In genomic region chr4:17636696-17637351, GRCh38 we compare ENCODE assay signal across 8 cellular contexts. TPM values are rescaled to one million over a fixed set of nuclear protein-coding genes. Genes with fewer than 3 reads are reported as not detected.
DNase-seq lines count a peak whose midpoint lies in the region; ATAC-seq and TF ChIP-seq lines count a peak whose summit lies in the region.

No MANE protein-coding gene starts in this region.

- H3K4me1 Mint-ChIP-seq in CD14-positive monocyte, result peaks cover 3% of the 10 kb centered on the region
- no peaks in the 10 kb centered on the region for H3K4me1 Mint-ChIP-seq in effector memory CD8-positive, alpha-beta T cell (ENCODE audit: low read depth in 2 of 2)

- peaks cover 0 to 5% (median 3%) of the 10 kb centered on the region in 7 donors for H3K9me3 Mint-ChIP-seq in CD14-positive monocyte
- no peaks in the 10 kb centered on the region for H3K9me3 Mint-ChIP-seq in effector memory CD8-positive, alpha-beta T cell

- H3K4me2 ChIP-seq in mesendoderm (ENCODE audit: low read length), result no peak overlapping the region

- H2BK120ac ChIP-seq in mesendoderm (ENCODE audit: low read depth, low read length), result no peak overlapping the region

- peak; percentile 69 for DNase-seq in CD14-positive monocyte (ENCODE audit: low spot score)
- peak; percentile 43 for DNase-seq in GM19240 (ENCODE audit: insufficient read length, low spot score)
- peak; percentile 7 for DNase-seq in NCI-H748 treated with DMSO at 0.1 percent for 48 hours (lab: John Stamatoyannopoulos, UW)
- DNase-seq in activated CD8-positive, alpha-beta memory T cell treated with anti-CD3 and anti-CD28 coated beads for 24 hours, result peak; percentile 88
- peak; percentile 61 to 66 (median 64) for DNase-seq in effector memory CD8-positive, alpha-beta T cell
- peak; percentile 88 for DNase-seq in mesendoderm
- DNase-seq in stimulated activated CD8-positive, alpha-beta memory T cell treated with anti-CD3 and anti-CD28 coated beads, Interleukin-2, amount 100 ng/mL, for 1 hour (ENCODE audit: low read depth in 2 of 2), result peak; percentile 25 to 53

- H3K27ac Mint-ChIP-seq in CD14-positive monocyte, result peak overlapping the region in 1 of 7 donors; percentile 77
- peak overlapping the region in 1 of 2 donors; percentile 44 for H3K27ac Mint-ChIP-seq in effector memory CD8-positive, alpha-beta T cell

- no peak overlapping the region for H3K56ac ChIP-seq in mesendoderm (ENCODE audit: low read length)

- H3K4me1 ChIP-seq in mesendoderm (ENCODE audit: control insufficient read depth, low read depth, low read length), result no peaks in the 10 kb centered on the region

- H2BK15ac ChIP-seq in mesendoderm (replicated peaks; ENCODE audit: low read depth), result no peak overlapping the region

- H4K5ac ChIP-seq in mesendoderm (ENCODE audit: low read length), result no peak overlapping the region

- peak; percentile 96 for TF ChIP-seq CTCF in CD14-positive monocyte (IDR thresholded peaks at IDR 0.05)

- H3K79me2 ChIP-seq in mesendoderm (ENCODE audit: control insufficient read depth, insufficient read depth, low read length), result no peaks in the 10 kb centered on the region

- H3K18ac ChIP-seq in mesendoderm (ENCODE audit: low read length), result no peak overlapping the region

- no peak overlapping the region for H2BK5ac ChIP-seq in mesendoderm (ENCODE audit: low read length)

- H3K23ac ChIP-seq in mesendoderm (ENCODE audit: low read length), result no peak overlapping the region

- H3K4me3 ChIP-seq in mesendoderm (ENCODE audit: low read length), result no peak overlapping the region

- H3K27me3 Mint-ChIP-seq in CD14-positive monocyte (ENCODE audit: low read depth in 3 of 3), result no peaks in the 10 kb centered on the region
- H3K27me3 Mint-ChIP-seq in effector memory CD8-positive, alpha-beta T cell, result no peaks in the 10 kb centered on the region

- no peaks in the 10 kb centered on the region for H3K27me3 ChIP-seq in mesendoderm (ENCODE audit: insufficient read depth, low read length, poor library complexity)

- H3K27ac ChIP-seq in mesendoderm (ENCODE audit: low read depth, low read length), result no peak overlapping the region

- no CpG with 5 or more reads among the region's 30 CpGs for WGBS in mesendoderm (ENCODE audit: extremely low coverage, insufficient coverage, low lambda C conversion rate)

- intact Hi-C loops in CD14-positive monocyte (cut with micrococcal nuclease), result loop anchor here (2.0 kb wide), 1 partner anchor 88 kb away; no protein-coding TSS in a partner anchor

- H3K36me3 ChIP-seq in mesendoderm (ENCODE audit: control insufficient read depth, insufficient read depth, low read length), result peaks cover 5% of the 10 kb centered on the region

- H4K8ac ChIP-seq in mesendoderm (ENCODE audit: low read depth, low read length), result no peak overlapping the region

- H2AK5ac ChIP-seq in mesendoderm (ENCODE audit: low read length), result no peak overlapping the region

- peaks cover 48 to 60% of the 10 kb centered on the region in 2 donors for H3K36me3 Mint-ChIP-seq in CD14-positive monocyte
- H3K36me3 Mint-ChIP-seq in effector memory CD8-positive, alpha-beta T cell (ENCODE audit: insufficient read depth), result peaks cover 39% of the 10 kb centered on the region

- H3K4ac ChIP-seq in mesendoderm (ENCODE audit: low read depth, low read length), result no peak overlapping the region

- no peak overlapping the region for H3K4me3 Mint-ChIP-seq in CD14-positive monocyte
- no peak overlapping the region for H3K4me3 Mint-ChIP-seq in effector memory CD8-positive, alpha-beta T cell

- H3K79me1 ChIP-seq in mesendoderm (ENCODE audit: low read length), result no peaks in the 10 kb centered on the region

- peak; percentile 89 for ATAC-seq in HG03342 (IDR thresholded peaks at IDR 0.05; ENCODE audit: unreplicated experiment)
- ATAC-seq in effector memory CD8-positive, alpha-beta T cell (replicated peaks), result peak; percentile 94

- H3K9ac ChIP-seq in mesendoderm (ENCODE audit: low read length), result no peak overlapping the region

RNA-seq across cellular contexts. Expression of gene MED28, which starts 22.4 kb away (rescaled TPM):
- polyA plus RNA-seq in CD14-positive monocyte, result 10 to 100 TPM; 43.5 to 46.4 TPM
- 28.4 TPM for polyA plus RNA-seq in mesendoderm (2013, experiment 1 of 2)
- 26.4 TPM for polyA plus RNA-seq in mesendoderm (2013, experiment 2 of 2)

RNA-seq across cellular contexts. Expression of gene LAP3, which starts 59.8 kb away (rescaled TPM):
- polyA plus RNA-seq in CD14-positive monocyte, result 100 to 1,000 TPM; 108 to 127 TPM
- 45.8 TPM for polyA plus RNA-seq in mesendoderm (2013, experiment 1 of 2)
- 46.7 TPM for polyA plus RNA-seq in mesendoderm (2013, experiment 2 of 2)

Comparison
In these comparisons a context has a peak if more than half of its experiments do, and no peak if none do; other contexts are left out.
1. DNase-seq: peak in every context shown above with its lines; median percentile 88 in activated CD8-positive, alpha-beta memory T cell treated with anti-CD3 and anti-CD28 coated beads for 24 hours; 88 in mesendoderm; 69 in CD14-positive monocyte; 64 in effector memory CD8-positive, alpha-beta T cell; 43 in GM19240; 39 in stimulated activated CD8-positive, alpha-beta memory T cell treated with anti-CD3 and anti-CD28 coated beads, Interleukin-2, amount 100 ng/mL, for 1 hour; 7 in NCI-H748 treated with DMSO at 0.1 percent for 48 hours.